In the genomic region with DNA sequence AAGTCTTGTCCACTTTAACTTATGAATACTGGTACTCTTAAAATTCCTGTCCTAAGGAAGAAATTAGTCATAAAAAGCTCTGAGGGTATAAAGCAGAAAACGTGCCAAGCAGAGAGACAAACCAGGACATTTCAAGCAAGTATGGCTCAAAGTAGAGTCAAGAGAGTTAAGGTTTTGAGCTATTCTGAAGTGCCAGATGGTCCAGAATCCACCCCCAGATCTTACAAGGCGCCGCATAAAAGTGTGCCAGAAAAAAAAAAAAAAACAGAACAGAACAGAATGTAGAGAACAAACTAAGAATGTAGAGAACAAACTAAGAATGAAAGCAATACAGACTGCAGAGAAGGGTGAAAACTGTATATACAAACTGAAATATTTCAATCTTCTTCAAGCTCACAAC, we compare ENCODE assay signal across 8 cellular contexts. TPM values are rescaled to one million over a fixed set of nuclear protein-coding genes. Genes with fewer than 3 reads are reported as not detected.
DNase-seq lines count a peak whose midpoint lies in the region; ATAC-seq and TF ChIP-seq lines count a peak whose summit lies in the region.

No MANE protein-coding gene starts in this region.

- TF ChIP-seq POLR2A in heart left ventricle (IDR thresholded peaks at IDR 0.05) (no peak), transverse colon (IDR thresholded peaks at IDR 0.05) (no peak)

- in situ Hi-C loops in Panc1 (cut with HindIII; ENCODE audit: low pct_unique_long_range_greater_than_20kb, low sequenced_read_pairs): no loop called here
- in situ Hi-C loops in transverse colon (cut with MboI; ENCODE audit: low pct_ligation_motif_present in 1 of 4, low pct_unique_long_range_greater_than_20kb in 1 of 4, low sequenced_read_pairs in 3 of 4): no loop called here

- no peaks in the 10 kb centered on the region for H3K27me3 Mint-ChIP-seq in activated CD8-positive, alpha-beta memory T cell treated with anti-CD3 and anti-CD28 coated beads, Interleukin-2, amount 10 ng/mL, durations not matched to agents 7 days and 5 days

- POLR2A ChIA-PET in Panc1 (lab: Charles Lee): interaction anchor here (0.6 kb wide), 1 partner anchor 33 kb away, joined by 9 read pairs; no protein-coding TSS in a partner anchor

- CTCF ChIA-PET in activated CD8-positive, alpha-beta memory T cell treated with anti-CD3 and anti-CD28 coated beads, Interleukin-2, amount 10 ng/mL, durations not matched to agents 7 days and 5 days (lab: Charles Lee): interaction anchor here (0.8 kb wide), 1 partner anchor 13 kb away, joined by 3 read pairs; a partner anchor contains a TSS
- CTCF ChIA-PET in Panc1 (lab: Charles Lee): no interaction called here

- H3K4me3 Mint-ChIP-seq in activated CD8-positive, alpha-beta memory T cell treated with anti-CD3 and anti-CD28 coated beads, Interleukin-2, amount 10 ng/mL, durations not matched to agents 7 days and 5 days: peak overlapping the region; percentile 3

- WGBS in heart left ventricle, 4 donors: 21 to 32% (median 27%) methylated on average over 3 of the region's 3 CpGs
- 34 to 49% methylated on average over 3 of the region's 3 CpGs for WGBS in transverse colon (ENCODE audit: low coverage in 1 of 2), 2 donors

- no peak for TF ChIP-seq EP300 in transverse colon (IDR thresholded peaks at IDR 0.05; ENCODE audit: low read depth)

- H3K36me3 ChIP-seq in Panc1 (ENCODE audit: control insufficient read depth, insufficient read depth, low read length): no peaks in the 10 kb centered on the region
- peaks cover 0 to 19% (median 8%) of the 10 kb centered on the region in 9 donors for H3K36me3 ChIP-seq in heart left ventricle
- H3K36me3 ChIP-seq in transverse colon: peaks cover 0 to 8% (median 0%) of the 10 kb centered on the region in 4 donors

- H3K4me3 ChIP-seq in Panc1 (ENCODE audit: low read depth in 2 of 2, low read length in 2 of 2) (no peak overlapping the region), heart left ventricle (peak overlapping the region in 6 of 12 donors; percentile 1 to 39 (median 20)), transverse colon (peak overlapping the region in 1 of 4 donors; percentile 16)

- no peak for DNase-seq in activated CD8-positive, alpha-beta memory T cell treated with anti-CD3 and anti-CD28 coated beads, Interleukin-2, amount 10 ng/mL, durations not matched to agents 7 days and 5 days
- DNase-seq in activated CD8-positive, alpha-beta memory T cell treated with anti-CD3 and anti-CD28 coated beads, Interleukin-2, amount 50 U/mL, for 48 hours: no peak
- DNase-seq in Panc1 (ENCODE audit: low read depth, low spot score) (no peak), heart left ventricle (peak in 1 of 5 donors; percentile 17), transverse colon (no peak), DMS53 treated with DMSO at 0.1 percent for 48 hours (lab: John Stamatoyannopoulos, UW; ENCODE audit: unreplicated experiment) (no peak), NCI-H1417 treated with DMSO at 0.1 percent for 48 hours (lab: John Stamatoyannopoulos, UW) (no peak), NCI-H526 treated with DMSO at 0.1 percent for 48 hours (lab: John Stamatoyannopoulos, UW) (no peak)

- peak overlapping the region; percentile 12 for H3K27ac Mint-ChIP-seq in activated CD8-positive, alpha-beta memory T cell treated with anti-CD3 and anti-CD28 coated beads, Interleukin-2, amount 10 ng/mL, durations not matched to agents 7 days and 5 days

- TF ChIP-seq CTCF in Panc1 (IDR thresholded peaks at IDR 0.05) (no peak), heart left ventricle (IDR thresholded peaks at IDR 0.05) (no peak), transverse colon (IDR thresholded peaks at IDR 0.05) (no peak)

- H3K27me3 ChIP-seq in Panc1 (ENCODE audit: control insufficient read depth, insufficient read depth, low read length) (no peaks in the 10 kb centered on the region), heart left ventricle (no peaks in the 10 kb centered on the region), transverse colon (no peaks in the 10 kb centered on the region)

- BruUV-seq in Panc1 (replicated peaks; lab: Mats Ljungman, UMichigan): TSS peak; percentile 30

- H3K27ac ChIP-seq in Panc1 (ENCODE audit: low read length) (no peak overlapping the region), heart left ventricle (peak overlapping the region in 6 of 12 donors; percentile 2 to 25 (median 14)), transverse colon (peak overlapping the region; percentile 7 to 56 (median 32))

- peak; percentile 32 for ATAC-seq in activated CD8-positive, alpha-beta memory T cell treated with anti-CD3 and anti-CD28 coated beads, Interleukin-2, amount 10 ng/mL, durations not matched to agents 7 days and 5 days
- ATAC-seq in Panc1: no peak
- ATAC-seq in heart left ventricle: peak; percentile 67 to 87 (median 79)

- H3K4me1 ChIP-seq in Panc1 (ENCODE audit: control insufficient read depth, insufficient read depth, low read length) (0 out of 2 replicates have a peak, but pooled peaks cover 6% of the 10 kb centered on the region), heart left ventricle (peaks cover 0 to 65% (median 32%) of the 10 kb centered on the region in 12 donors), transverse colon (peaks cover 19 to 49% (median 28%) of the 10 kb centered on the region in 4 donors)

- H3K9me3 ChIP-seq in Panc1 (ENCODE audit: control insufficient read depth, insufficient read depth, low read depth, low read length) (no peaks in the 10 kb centered on the region), heart left ventricle (no peaks in the 10 kb centered on the region), transverse colon (no peaks in the 10 kb centered on the region)

- peaks cover 44% of the 10 kb centered on the region for H3K4me1 Mint-ChIP-seq in activated CD8-positive, alpha-beta memory T cell treated with anti-CD3 and anti-CD28 coated beads, Interleukin-2, amount 10 ng/mL, durations not matched to agents 7 days and 5 days

- H3K36me3 Mint-ChIP-seq in activated CD8-positive, alpha-beta memory T cell treated with anti-CD3 and anti-CD28 coated beads, Interleukin-2, amount 10 ng/mL, durations not matched to agents 7 days and 5 days: peaks cover 34% of the 10 kb centered on the region

- H3K9me3 Mint-ChIP-seq in activated CD8-positive, alpha-beta memory T cell treated with anti-CD3 and anti-CD28 coated beads, Interleukin-2, amount 10 ng/mL, durations not matched to agents 7 days and 5 days (ENCODE audit: low read depth): no peaks in the 10 kb centered on the region

- intact Hi-C loops in Panc1 (cut with micrococcal nuclease; ENCODE audit: unreplicated experiment) (no loop called here), heart left ventricle (cut with DNase I) (no loop called here), transverse colon (cut with DNase I; ENCODE audit: low total_unique reads) (no loop called here)

RNA-seq across cellular contexts. Expression of a gene that starts 12.5 kb away (rescaled TPM):
- 10 to 100 TPM; 71.6 to 80.0 TPM for total RNA-seq in activated CD8-positive, alpha-beta memory T cell treated with anti-CD3 and anti-CD28 coated beads, Interleukin-2, amount 10 ng/mL, durations not matched to agents 7 days and 5 days
- total RNA-seq in Panc1 (2021; ENCODE audit: unreplicated experiment) (54.4 TPM), heart left ventricle (10 to 100 TPM; 48.4 to 80.6 (median 72.8) TPM), transverse colon (10 to 100 TPM; 43.8 to 74.0 (median 59.9) TPM)
- polyA plus RNA-seq in Panc1 (2012; ENCODE audit: insufficient read length): 15.4 TPM
- polyA plus RNA-seq in heart left ventricle: 10 to 100 TPM; 19.9 to 21.8 TPM
